Comparison of ENCODE assay signal across 9 cellular contexts in the genomic region with DNA sequence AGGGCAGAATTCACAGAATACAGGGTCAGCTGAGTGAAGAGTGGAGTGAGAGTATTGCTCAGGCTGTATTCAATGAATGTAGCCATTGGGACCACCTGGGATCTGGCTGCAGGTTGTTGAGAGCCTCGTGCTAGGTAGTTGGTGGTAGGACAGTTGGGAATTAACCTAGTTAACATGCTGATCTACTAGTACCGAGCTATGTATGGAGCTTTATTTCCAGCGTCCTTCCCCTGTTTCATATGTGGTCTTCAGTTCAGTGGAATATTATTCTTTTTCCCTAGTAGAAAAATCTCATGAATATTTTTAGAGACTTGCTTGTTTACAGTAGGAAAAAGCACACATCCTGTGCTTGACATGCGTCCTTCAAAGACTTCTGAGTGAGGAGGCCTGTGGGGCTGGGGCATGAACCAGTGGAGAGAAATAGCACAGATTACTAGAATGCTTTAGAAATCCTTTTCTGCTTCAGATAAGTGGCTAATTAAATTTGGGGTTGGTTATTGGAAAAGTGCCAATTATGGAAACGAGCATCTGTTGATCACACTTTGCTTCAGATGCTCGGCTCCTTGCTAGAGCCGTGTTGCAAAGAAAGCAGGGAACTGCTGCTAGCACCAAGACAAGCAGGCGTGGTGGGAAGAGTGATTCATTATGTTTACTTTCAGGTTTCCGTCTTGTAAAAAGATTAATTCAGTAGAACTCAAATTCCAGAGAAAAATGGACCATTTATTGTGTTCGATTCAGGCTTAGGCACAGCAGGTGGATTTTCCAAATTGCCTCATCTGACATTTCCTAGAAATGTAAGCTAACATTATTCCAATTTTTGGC. TPM values are rescaled to one million over a fixed set of nuclear protein-coding genes. Genes with fewer than 3 reads are reported as not detected.
DNase-seq lines count a peak whose midpoint lies in the region; ATAC-seq and TF ChIP-seq lines count a peak whose summit lies in the region.
"Had no signal": no experiment of that assay in that cellular context is flagged by ENCODE, and none has a peak within 500 bp of the region (broad histone marks: within the 10 kb centered on the region; RNA-seq: fewer than 3 reads in every experiment).

No MANE protein-coding gene starts in this region.

- TF ChIP-seq CTCF in BE2C (IDR thresholded peaks at IDR 0.05; ENCODE audit: low read depth, low read length) (no peak), epithelial cell of esophagus (IDR thresholded peaks at IDR 0.05; ENCODE audit: insufficient read depth, low read depth, low read length, missing control alignments) (no peak), testis (IDR thresholded peaks at IDR 0.05) (no peak)

- H3K36me3 ChIP-seq in BE2C (no peaks in the 10 kb centered on the region), MG63 (no peaks in the 10 kb centered on the region), skeletal muscle satellite cell (ENCODE audit: insufficient read depth, low read length) (no peaks in the 10 kb centered on the region), testis (ENCODE audit: low read depth, missing control alignments) (no peaks in the 10 kb centered on the region)
- H3K36me3 ChIP-seq: adrenal gland had no signal

- no peak overlapping the region for H3K27ac ChIP-seq in testis
- H3K27ac ChIP-seq: adrenal gland had no signal

- H3K9me3 ChIP-seq in BE2C: no peaks in the 10 kb centered on the region
- no peaks in the 10 kb centered on the region for H3K9me3 ChIP-seq in MG63
- H3K9me3 ChIP-seq in skeletal muscle satellite cell (replicated peaks; ENCODE audit: low read length): no peaks in the 10 kb centered on the region
- no peaks in the 10 kb centered on the region for H3K9me3 ChIP-seq in testis
- H3K9me3 ChIP-seq: adrenal gland had no signal

- ATAC-seq in HG02571 (IDR thresholded peaks at IDR 0.05; ENCODE audit: unreplicated experiment) (no peak), left lobe of liver (no peak)

- H3K4me3 ChIP-seq in BE2C (ENCODE audit: low read depth, low read length) (no peak overlapping the region), MG63 (no peak overlapping the region), epithelial cell of esophagus (ENCODE audit: low read length) (no peak overlapping the region), skeletal muscle satellite cell (ENCODE audit: low read length) (no peak overlapping the region), testis (no peak overlapping the region)
- H3K4me3 ChIP-seq: adrenal gland had no signal

- 53 to 67% methylated on average over 10 of the region's 10 CpGs for WGBS in testis, 2 donors

- DNase-seq in BE2C (peak; percentile 45), MG63 (peak; percentile 35), epithelial cell of esophagus (ENCODE audit: low read depth) (peak; percentile 81), testis (no peak), left lobe of liver (ENCODE audit: low spot score) (no peak)
- DNase-seq in activated CD4-positive, alpha-beta T cell treated with anti-CD3 and anti-CD28 coated beads for 48 hours: peak; percentile 49

- intact Hi-C loops in testis (cut with DNase I; ENCODE audit: low total_unique reads): no loop called here

- peak overlapping the region; percentile 21 for H3K4me2 ChIP-seq in skeletal muscle satellite cell (ENCODE audit: low read length)

- H3K4me1 ChIP-seq in BE2C: peaks cover 14% of the 10 kb centered on the region
- peaks cover 19% of the 10 kb centered on the region for H3K4me1 ChIP-seq in skeletal muscle satellite cell (ENCODE audit: control insufficient read depth, insufficient read depth, low read length)
- H3K4me1 ChIP-seq in testis: no peaks in the 10 kb centered on the region

- no peaks in the 10 kb centered on the region for H3K27me3 ChIP-seq in BE2C
- no peaks in the 10 kb centered on the region for H3K27me3 ChIP-seq in MG63
- no peaks in the 10 kb centered on the region for H3K27me3 ChIP-seq in skeletal muscle satellite cell (ENCODE audit: control insufficient read depth, insufficient read depth, low read length)
- H3K27me3 ChIP-seq in testis: no peaks in the 10 kb centered on the region
- H3K27me3 ChIP-seq: adrenal gland had no signal

- no peak for TF ChIP-seq POLR2A in testis (IDR thresholded peaks at IDR 0.05)

- H3K9ac ChIP-seq in skeletal muscle satellite cell (ENCODE audit: low read depth, low read length): no peak overlapping the region

RNA-seq across cellular contexts. Expression of a gene that starts 53.6 kb away (rescaled TPM):
- polyA plus RNA-seq in BE2C (2012; ENCODE audit: insufficient read depth, insufficient read length, low read depth): 34.3 TPM
- 24.1 and 32.6 TPM in 2 replicates for total RNA-seq in MG63 (2014; rRNA removed; shearing (Covaris generic); ENCODE audit: low replicate concordance)
- 67.9 and 81.0 TPM in 2 replicates for total RNA-seq in skeletal muscle satellite cell (2012; rRNA removed)
- total RNA-seq in testis (10 to 100 TPM; 45.2 to 51.8 TPM), left lobe of liver (20.9 TPM)
- polyA plus RNA-seq in testis (ENCODE audit: insufficient read depth, low read depth, low replicate concordance): 41.3 TPM

Comparison
In these comparisons a context has a peak if more than half of its experiments do, and no peak if none do; other contexts are left out.
1. DNase-seq: peak in BE2C (single experiment), MG63 (single experiment), activated CD4-positive, alpha-beta T cell treated with anti-CD3 and anti-CD28 coated beads for 48 hours (single experiment) and epithelial cell of esophagus (single experiment); none in testis (single experiment) and left lobe of liver (single experiment).